ENCODE assay signal across 8 cellular contexts in genomic region chr20:49567421-49568256, GRCh38. TPM values are rescaled to one million over a fixed set of nuclear protein-coding genes. Genes with fewer than 3 reads are reported as not detected.
DNase-seq lines count a peak whose midpoint lies in the region; ATAC-seq and TF ChIP-seq lines count a peak whose summit lies in the region.

Gene PTGIS (minus strand): TSS chr20:49568137. CDS start chr20:49568116, 21 bp downstream.

- peak within 1 kb of the TSS; percentile 48 for H3K4me3 Mint-ChIP-seq in activated T-cell treated with anti-CD3 and anti-CD28 coated beads, Interleukin-2, amount 50 U/mL, for 24 hours

- peaks cover 9% of the 10 kb centered on the region for H3K4me1 Mint-ChIP-seq in activated T-cell treated with anti-CD3 and anti-CD28 coated beads, Interleukin-2, amount 50 U/mL, for 24 hours (ENCODE audit: low read depth)

- H3K4me1 ChIP-seq in muscle layer of duodenum (ENCODE audit: control insufficient read depth in 1 of 2, insufficient read depth in 2 of 2, low read length in 2 of 2) = peaks cover 0 to 15% of the 10 kb centered on the region in 2 donors
- peaks cover 10 to 18% of the 10 kb centered on the region in 2 donors for H3K4me1 ChIP-seq in uterus

- intact Hi-C loops in uterus (cut with DNase I; ENCODE audit: low total_unique reads) = no loop called here

- peaks cover 78% of the 10 kb centered on the region for H3K27me3 Mint-ChIP-seq in activated T-cell treated with anti-CD3 and anti-CD28 coated beads, Interleukin-2, amount 50 U/mL, for 24 hours

- no peaks in the 10 kb centered on the region for H3K9me3 ChIP-seq in muscle layer of duodenum (ENCODE audit: control insufficient read depth in 1 of 2, low read length in 2 of 2)
- no peaks in the 10 kb centered on the region for H3K9me3 ChIP-seq in uterus

- H3K36me3 ChIP-seq in muscle layer of duodenum (ENCODE audit: control insufficient read depth in 1 of 2, insufficient read depth in 2 of 2, low read length in 2 of 2) (no peaks in the 10 kb centered on the region), uterus (no peaks in the 10 kb centered on the region)

- TF ChIP-seq POLR2A in uterus (IDR thresholded peaks at IDR 0.05) = peak; percentile 19 to 58

- peak within 1 kb of the TSS; percentile 85 for H3K27ac ChIP-seq in muscle layer of duodenum (ENCODE audit: low read length)
- H3K27ac ChIP-seq in uterus = peak within 1 kb of the TSS; percentile 94 to 98

- no peak for TF ChIP-seq CTCF in epithelial cell of proximal tubule (conservative IDR thresholded peaks at IDR 0.05; ENCODE audit: low read depth, low read length)
- TF ChIP-seq CTCF in uterus (IDR thresholded peaks at IDR 0.05) = no peak
- TF ChIP-seq CTCF in GM13977 (IDR thresholded peaks at IDR 0.05; ENCODE audit: extremely low read depth, insufficient read depth, missing control alignments) = no peak

- in situ Hi-C loops in GM13977 (cut with MboI; ENCODE audit: low pct_unique_long_range_greater_than_20kb, low sequenced_read_pairs, unreplicated experiment) = no loop called here

- ATAC-seq in activated naive CD4-positive, alpha-beta T cell treated with anti-CD3 and anti-CD28 coated beads, Interleukin-2, amount 50 U/mL, for 72 hours = no peak

- H3K27me3 ChIP-seq in muscle layer of duodenum (ENCODE audit: low read depth, low read length) (peaks cover 19% of the 10 kb centered on the region), uterus (no peaks in the 10 kb centered on the region)

- H3K4me3 ChIP-seq in epithelial cell of proximal tubule (ENCODE audit: low read depth, low read length) (peak within 1 kb of the TSS; percentile 6), muscle layer of duodenum (ENCODE audit: low read depth in 1 of 2, low read length in 2 of 2) (peak within 1 kb of the TSS; percentile 61 to 80), uterus (peak within 1 kb of the TSS; percentile 68 to 75)

- no peak for DNase-seq in activated T-cell treated with anti-CD3 and anti-CD28 coated beads, Interleukin-2, amount 50 U/mL, for 24 hours
- DNase-seq in activated T-cell treated with anti-CD3 and anti-CD28 coated beads, Interleukin-2, amount 50 U/mL, for 1 hour = no peak
- DNase-seq in epithelial cell of proximal tubule (ENCODE audit: low read depth) (no peak), uterus (peak; percentile 51 to 74), HUDEP-2 (lab: John Stamatoyannopoulos, UW; ENCODE audit: unreplicated experiment in 76 of 76) (no peak), GM13977 (ENCODE audit: low spot score) (no peak)
- no peak for DNase-seq in activated naive CD4-positive, alpha-beta T cell treated with anti-CD3 and anti-CD28 coated beads, Interleukin-2, amount 50 U/mL, for 72 hours (ENCODE audit: low spot score in 2 of 2)

- H3K9me3 Mint-ChIP-seq in activated T-cell treated with anti-CD3 and anti-CD28 coated beads, Interleukin-2, amount 50 U/mL, for 24 hours = no peaks in the 10 kb centered on the region
- no peaks in the 10 kb centered on the region for H3K9me3 Mint-ChIP-seq in activated naive CD4-positive, alpha-beta T cell treated with anti-CD3 and anti-CD28 coated beads, Interleukin-2, amount 50 U/mL, for 72 hours

- no peaks in the 10 kb centered on the region for H3K36me3 Mint-ChIP-seq in activated T-cell treated with anti-CD3 and anti-CD28 coated beads, Interleukin-2, amount 50 U/mL, for 24 hours (ENCODE audit: low read depth)
- H3K36me3 Mint-ChIP-seq in activated naive CD4-positive, alpha-beta T cell treated with anti-CD3 and anti-CD28 coated beads, Interleukin-2, amount 50 U/mL, for 72 hours = peaks cover 3 to 6% of the 10 kb centered on the region in 2 donors

- H3K27ac Mint-ChIP-seq in activated T-cell treated with anti-CD3 and anti-CD28 coated beads, Interleukin-2, amount 50 U/mL, for 24 hours = no peak within 1 kb of the TSS
- no peak within 1 kb of the TSS for H3K27ac Mint-ChIP-seq in activated naive CD4-positive, alpha-beta T cell treated with anti-CD3 and anti-CD28 coated beads, Interleukin-2, amount 50 U/mL, for 72 hours

RNA-seq across cellular contexts. Expression of gene PTGIS, which starts in this region (rescaled TPM):
- not detected in 2 replicates for total RNA-seq in epithelial cell of proximal tubule
- total RNA-seq in uterus = 100 to 1,000 TPM in 3 of 4 donors, 10 to 100 TPM in 1; 64.7 to 460 (median 140) TPM
- 1 to 10 TPM in 1 of 2 donors, under 1 TPM in 1; 0.60 to 1.0 TPM for total RNA-seq in activated naive CD4-positive, alpha-beta T cell treated with anti-CD3 and anti-CD28 coated beads, Interleukin-2, amount 50 U/mL, for 72 hours

Comparison
In these comparisons a context has a peak if more than half of its experiments do, and no peak if none do; other contexts are left out.
1. RNA of gene PTGIS (total RNA-seq): 64.7 to 460 TPM in uterus; 0.60 to 1.0 TPM in activated naive CD4-positive, alpha-beta T cell treated with anti-CD3 and anti-CD28 coated beads, Interleukin-2, amount 50 U/mL, for 72 hours and not detected in epithelial cell of proximal tubule; every median in the first group is over 10 times any median in the second.
2. DNase-seq: peak in uterus (2 of 2); none in activated T-cell treated with anti-CD3 and anti-CD28 coated beads, Interleukin-2, amount 50 U/mL, for 24 hours (single experiment), activated T-cell treated with anti-CD3 and anti-CD28 coated beads, Interleukin-2, amount 50 U/mL, for 1 hour (single experiment), epithelial cell of proximal tubule (single experiment), HUDEP-2 (0 of 76), activated naive CD4-positive, alpha-beta T cell treated with anti-CD3 and anti-CD28 coated beads, Interleukin-2, amount 50 U/mL, for 72 hours (0 of 2) and GM13977 (single experiment).
3. H3K4me3 ChIP-seq: peak in every context shown above with its lines; median percentile 72 in uterus; 70 in muscle layer of duodenum; 6 in epithelial cell of proximal tubule.